26 cellular contexts compared by ENCODE assay signal in genomic region chr3:33194303-33194702, GRCh38. TPM values are rescaled to one million over a fixed set of nuclear protein-coding genes. Genes with fewer than 3 reads are reported as not detected.
"Had no signal": no experiment of that assay in that cellular context is flagged by ENCODE, and none has a peak within 500 bp of the region (broad histone marks: within the 10 kb centered on the region; RNA-seq: fewer than 3 reads in every experiment).

No MANE protein-coding gene starts in this region.

- H3K36me3 ChIP-seq: esophagus squamous epithelium, gastroesophageal sphincter, upper lobe of left lung had no signal

- H3K27me3 ChIP-seq: body of pancreas, esophagus squamous epithelium, gastroesophageal sphincter, upper lobe of left lung had no signal

- ATAC-seq: activated CD8-positive, alpha-beta T cell treated with anti-CD3 and anti-CD28 coated beads, Interleukin-2, amount 10 ng/mL, durations not matched to agents 7 days and 5 days; body of pancreas; gastroesophageal sphincter; left ventricle myocardium superior; sciatic nerve had no signal

- H3K9me3 ChIP-seq: body of pancreas, esophagus squamous epithelium, gastroesophageal sphincter, thoracic aorta, upper lobe of left lung had no signal

- H3K4me1 Mint-ChIP-seq: memory B cell, nephron had no signal

- DNase-seq: activated CD4-positive, alpha-beta T cell treated with anti-CD3 and anti-CD28 coated beads, Interleukin-2, amount 50 U/mL, for 1 hour; activated CD4-positive, CD25-positive, alpha-beta regulatory T cell treated with anti-CD3 and anti-CD28 coated beads, Interleukin-2, amount 50 U/mL, for 72 hours; activated CD8-positive, alpha-beta T cell treated with anti-CD3 and anti-CD28 coated beads, Interleukin-2, amount 10 ng/mL, durations not matched to agents 7 days and 5 days; activated gamma-delta T cell; activated naive CD4-positive, alpha-beta T cell treated with anti-CD3 and anti-CD28 coated beads, Interleukin-2, amount 50 U/mL, for 16 hours; anterior cingulate cortex; body of pancreas; caudate nucleus; effector CD8-positive, alpha-beta T cell; esophagus squamous epithelium; head of caudate nucleus; hypothalamus; left ventricle myocardium superior; small intestine; stimulated activated CD4-positive, alpha-beta T cell treated with anti-CD3 and anti-CD28 coated beads, Interleukin-4, amount 100 ng/mL, for 1 hour; stimulated activated naive CD4-positive, alpha-beta T cell treated with Interleukin-2 at 50 U/mL for 16 hours; upper lobe of left lung had no signal

- H3K9me3 Mint-ChIP-seq: activated T-helper 1 cell treated with anti-CD3 and anti-CD28 coated beads, Interleukin-12 subunit alpha, Interleukin-12 subunit beta, Interleukin-2, Interleukin-4 antibody, amounts not matched to agents 30 ng/mL and 10 ng/mL and 1 ng/mL, durations not matched to agents 14 hours and 24 hours and 36 hours; dendritic cell treated with granulocyte-macrophage colony-stimulating factor and Interleukin-4, amounts not matched to agents 40 ng/mL and 50 ng/mL, for 4 days; memory B cell; nephron; T-helper 1 cell treated with Interleukin-12 subunit alpha and Interleukin-12 subunit beta and Interleukin-4 antibody, amounts not matched to agents 30 μg/mL and 1 μg/mL, for 36 hours had no signal

- H3K36me3 Mint-ChIP-seq: memory B cell had no signal

- H3K4me3 Mint-ChIP-seq: activated CD8-positive, alpha-beta T cell treated with anti-CD3 and anti-CD28 coated beads, Interleukin-2, amount 10 ng/mL, durations not matched to agents 7 days and 5 days; activated T-helper 1 cell treated with anti-CD3 and anti-CD28 coated beads, Interleukin-12 subunit alpha, Interleukin-12 subunit beta, Interleukin-2, Interleukin-4 antibody, amounts not matched to agents 30 ng/mL and 10 ng/mL and 1 ng/mL, durations not matched to agents 14 hours and 24 hours and 36 hours; dendritic cell treated with granulocyte-macrophage colony-stimulating factor and Interleukin-4, amounts not matched to agents 40 ng/mL and 50 ng/mL, for 4 days; memory B cell; nephron; T-helper 1 cell treated with Interleukin-12 subunit alpha and Interleukin-12 subunit beta and Interleukin-4 antibody, amounts not matched to agents 30 μg/mL and 1 μg/mL, for 36 hours had no signal

- H3K27ac Mint-ChIP-seq: activated CD8-positive, alpha-beta T cell treated with anti-CD3 and anti-CD28 coated beads, Interleukin-2, amount 10 ng/mL, durations not matched to agents 7 days and 5 days; activated T-helper 1 cell treated with anti-CD3 and anti-CD28 coated beads, Interleukin-12 subunit alpha, Interleukin-12 subunit beta, Interleukin-2, Interleukin-4 antibody, amounts not matched to agents 30 ng/mL and 10 ng/mL and 1 ng/mL, durations not matched to agents 14 hours and 24 hours and 36 hours; dendritic cell treated with granulocyte-macrophage colony-stimulating factor and Interleukin-4, amounts not matched to agents 40 ng/mL and 50 ng/mL, for 4 days; memory B cell; nephron; T-helper 1 cell treated with Interleukin-12 subunit alpha and Interleukin-12 subunit beta and Interleukin-4 antibody, amounts not matched to agents 30 μg/mL and 1 μg/mL, for 36 hours had no signal

- H3K27ac ChIP-seq: body of pancreas, esophagus squamous epithelium, gastroesophageal sphincter, parathyroid adenoma, thoracic aorta, upper lobe of left lung had no signal

- H3K4me1 ChIP-seq: body of pancreas, esophagus squamous epithelium, gastroesophageal sphincter, parathyroid adenoma, upper lobe of left lung had no signal

- H3K4me3 ChIP-seq: body of pancreas, esophagus squamous epithelium, gastroesophageal sphincter, thoracic aorta, upper lobe of left lung had no signal

- H3K27me3 Mint-ChIP-seq: dendritic cell treated with granulocyte-macrophage colony-stimulating factor and Interleukin-4, amounts not matched to agents 40 ng/mL and 50 ng/mL, for 4 days had no signal

RNA-seq across cellular contexts. Expression of gene SUSD5, which starts 24.3 kb away (rescaled TPM):
- total RNA-seq: activated CD8-positive, alpha-beta T cell treated with anti-CD3 and anti-CD28 coated beads, Interleukin-2, amount 10 ng/mL, durations not matched to agents 7 days and 5 days; activated T-helper 1 cell treated with anti-CD3 and anti-CD28 coated beads, Interleukin-12 subunit alpha, Interleukin-12 subunit beta, Interleukin-2, Interleukin-4 antibody, amounts not matched to agents 30 ng/mL and 10 ng/mL and 1 ng/mL, durations not matched to agents 14 hours and 24 hours and 36 hours had no signal
